Comparison of ENCODE assay signal across 1 cellular context in the genomic region with DNA sequence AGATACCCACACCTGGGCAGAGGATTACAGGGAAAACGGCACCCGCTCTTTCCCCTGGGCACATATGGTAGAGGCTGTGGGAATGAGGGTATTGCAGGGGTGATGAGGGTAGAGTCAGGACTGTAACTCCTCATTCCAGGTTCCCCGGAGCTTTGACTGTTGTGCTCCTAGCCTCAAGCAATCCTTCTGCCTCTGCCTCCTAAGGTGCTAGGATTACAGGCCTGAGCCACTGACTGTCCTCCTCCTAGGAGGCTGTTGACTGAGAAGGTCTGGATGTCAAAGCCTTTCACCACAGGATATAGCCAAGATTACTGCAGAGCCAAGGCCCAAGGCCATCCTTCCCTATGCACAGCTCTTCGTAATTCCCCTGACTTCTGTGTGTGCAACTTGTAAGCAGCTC.
TF ChIP-seq lines count a peak whose summit lies in the region.

No MANE protein-coding gene starts in this region.

TF ChIP-seq in SK-N-SH, 30 proteins besides CTCF, POLR2A, EP300 and RAD21:
- TF ChIP-seq, protein P1, sequence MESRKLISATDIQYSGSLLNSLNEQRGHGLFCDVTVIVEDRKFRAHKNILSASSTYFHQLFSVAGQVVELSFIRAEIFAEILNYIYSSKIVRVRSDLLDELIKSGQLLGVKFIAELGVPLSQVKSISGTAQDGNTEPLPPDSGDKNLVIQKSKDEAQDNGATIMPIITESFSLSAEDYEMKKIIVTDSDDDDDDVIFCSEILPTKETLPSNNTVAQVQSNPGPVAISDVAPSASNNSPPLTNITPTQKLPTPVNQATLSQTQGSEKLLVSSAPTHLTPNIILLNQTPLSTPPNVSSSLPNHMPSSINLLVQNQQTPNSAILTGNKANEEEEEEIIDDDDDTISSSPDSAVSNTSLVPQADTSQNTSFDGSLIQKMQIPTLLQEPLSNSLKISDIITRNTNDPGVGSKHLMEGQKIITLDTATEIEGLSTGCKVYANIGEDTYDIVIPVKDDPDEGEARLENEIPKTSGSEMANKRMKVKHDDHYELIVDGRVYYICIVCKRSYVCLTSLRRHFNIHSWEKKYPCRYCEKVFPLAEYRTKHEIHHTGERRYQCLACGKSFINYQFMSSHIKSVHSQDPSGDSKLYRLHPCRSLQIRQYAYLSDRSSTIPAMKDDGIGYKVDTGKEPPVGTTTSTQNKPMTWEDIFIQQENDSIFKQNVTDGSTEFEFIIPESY (IDR thresholded peaks at IDR 0.05; ENCODE audit: borderline replicate concordance, low read depth) = no peak
- TF ChIP-seq FOXJ3 (CRISPR knock-in tag; IDR thresholded peaks at IDR 0.05) = no peak
- TF ChIP-seq TAF1 (IDR thresholded peaks at IDR 0.05; ENCODE audit: borderline replicate concordance, low read depth, low read length) = no peak
- no peak for TF ChIP-seq JUND (IDR thresholded peaks at IDR 0.05)
- no peak for TF ChIP-seq USF1 (IDR thresholded peaks at IDR 0.05; ENCODE audit: borderline replicate concordance, low read depth)
- no peak for TF ChIP-seq RCOR1 (IDR thresholded peaks at IDR 0.05; ENCODE audit: low read length)
- no peak for TF ChIP-seq REST (IDR thresholded peaks at IDR 0.05; ENCODE audit: low read depth, low read length)
- no peak for TF ChIP-seq YY1 (IDR thresholded peaks at IDR 0.05; ENCODE audit: low read depth)
- TF ChIP-seq, protein P2, sequence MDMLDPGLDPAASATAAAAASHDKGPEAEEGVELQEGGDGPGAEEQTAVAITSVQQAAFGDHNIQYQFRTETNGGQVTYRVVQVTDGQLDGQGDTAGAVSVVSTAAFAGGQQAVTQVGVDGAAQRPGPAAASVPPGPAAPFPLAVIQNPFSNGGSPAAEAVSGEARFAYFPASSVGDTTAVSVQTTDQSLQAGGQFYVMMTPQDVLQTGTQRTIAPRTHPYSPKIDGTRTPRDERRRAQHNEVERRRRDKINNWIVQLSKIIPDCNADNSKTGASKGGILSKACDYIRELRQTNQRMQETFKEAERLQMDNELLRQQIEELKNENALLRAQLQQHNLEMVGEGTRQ (IDR thresholded peaks at IDR 0.05; ENCODE audit: borderline replicate concordance, low read depth, low read length) = no peak
- TF ChIP-seq RFX5 (IDR thresholded peaks at IDR 0.05; ENCODE audit: low read length) = no peak
- TF ChIP-seq RXRA (IDR thresholded peaks at IDR 0.05; ENCODE audit: borderline replicate concordance, low read depth) = no peak
- TF ChIP-seq CHD2 (IDR thresholded peaks at IDR 0.05; ENCODE audit: low read length, partially characterized antibody) = no peak
- no peak for TF ChIP-seq MXI1 (IDR thresholded peaks at IDR 0.05; ENCODE audit: low read depth, low read length)
- no peak for TF ChIP-seq FOSL2 (IDR thresholded peaks at IDR 0.05; ENCODE audit: borderline replicate concordance, low read depth)
- TF ChIP-seq PBX3 (IDR thresholded peaks at IDR 0.05) = no peak
- TF ChIP-seq, protein P3, sequence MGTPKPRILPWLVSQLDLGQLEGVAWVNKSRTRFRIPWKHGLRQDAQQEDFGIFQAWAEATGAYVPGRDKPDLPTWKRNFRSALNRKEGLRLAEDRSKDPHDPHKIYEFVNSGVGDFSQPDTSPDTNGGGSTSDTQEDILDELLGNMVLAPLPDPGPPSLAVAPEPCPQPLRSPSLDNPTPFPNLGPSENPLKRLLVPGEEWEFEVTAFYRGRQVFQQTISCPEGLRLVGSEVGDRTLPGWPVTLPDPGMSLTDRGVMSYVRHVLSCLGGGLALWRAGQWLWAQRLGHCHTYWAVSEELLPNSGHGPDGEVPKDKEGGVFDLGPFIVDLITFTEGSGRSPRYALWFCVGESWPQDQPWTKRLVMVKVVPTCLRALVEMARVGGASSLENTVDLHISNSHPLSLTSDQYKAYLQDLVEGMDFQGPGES (IDR thresholded peaks at IDR 0.05; ENCODE audit: low read depth, low read length) = no peak
- TF ChIP-seq SIN3A (IDR thresholded peaks at IDR 0.05; ENCODE audit: borderline replicate concordance, low read depth, low read length) = no peak
TF ChIP-seq in SK-N-SH: peak in this region for 0.
